ENCODE assay signal across 14 cellular contexts in the genomic region with DNA sequence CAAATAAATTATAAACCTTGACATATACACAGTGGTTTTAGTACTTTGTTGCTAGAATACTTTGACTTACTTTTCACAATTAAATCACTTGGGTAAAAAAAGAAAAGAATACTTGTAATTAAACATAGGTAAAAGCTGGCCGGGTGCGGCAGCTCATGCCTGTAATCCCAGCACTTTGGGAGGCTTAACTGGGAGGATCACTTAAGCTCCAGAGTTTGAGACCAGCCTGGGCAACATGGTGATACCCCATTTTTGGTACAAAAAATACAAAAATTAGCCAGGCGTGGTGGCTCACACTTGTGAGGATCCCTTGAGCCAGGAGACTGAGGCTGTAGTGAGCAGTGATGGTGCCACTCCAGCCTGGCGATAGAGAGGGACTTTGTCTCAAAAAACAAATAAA. TPM values are rescaled to one million over a fixed set of nuclear protein-coding genes. Genes with fewer than 3 reads are reported as not detected.
DNase-seq lines count a peak whose midpoint lies in the region; ATAC-seq and TF ChIP-seq lines count a peak whose summit lies in the region.
"Had no signal": no experiment of that assay in that cellular context is flagged by ENCODE, and none has a peak within 500 bp of the region (broad histone marks: within the 10 kb centered on the region; RNA-seq: fewer than 3 reads in every experiment).

No MANE protein-coding gene starts in this region.

- H3K23me2 ChIP-seq in H9 (ENCODE audit: insufficient read length, low read depth, low read length, poor library complexity, severe bottlenecking) = no peaks in the 10 kb centered on the region

- no peak overlapping the region for H3K56ac ChIP-seq in H9 (ENCODE audit: insufficient read length, low read depth, low read length)

- no peak overlapping the region for H3K18ac ChIP-seq in H9 (ENCODE audit: insufficient read length, low read depth, low read length)

- H3K79me1 ChIP-seq in H9 (ENCODE audit: insufficient read depth, low read depth, low read length, poor library complexity, severe bottlenecking) = peaks cover 3% of the 10 kb centered on the region

- H3K27me3 Mint-ChIP-seq in H9 (ENCODE audit: low read depth) (no peaks in the 10 kb centered on the region), endodermal cell (ENCODE audit: insufficient read depth) (no peaks in the 10 kb centered on the region), nephron (ENCODE audit: low read depth) (peaks cover 8% of the 10 kb centered on the region)
- H3K27me3 Mint-ChIP-seq in activated T-cell treated with anti-CD3 and anti-CD28 coated beads, Interleukin-2, amount 50 U/mL, for 72 hours (ENCODE audit: low read depth) = no peaks in the 10 kb centered on the region
- no peaks in the 10 kb centered on the region for H3K27me3 Mint-ChIP-seq in T-helper 2 cell treated with Interferon-gamma antibody and Interleukin-4, amounts not matched to agents 5 μg/mL and 100 μg/mL, for 36 hours (ENCODE audit: low read depth)
- H3K27me3 Mint-ChIP-seq: CD8-positive, alpha-beta memory T cell had no signal

- no peak overlapping the region for H2AFZ ChIP-seq in H9 (ENCODE audit: low read length)

- peaks cover 0 to 5% of the 10 kb centered on the region in 2 experiments; a peak in 1 of 5 replicates for H3K9me3 Mint-ChIP-seq in H9
- no peaks in the 10 kb centered on the region for H3K9me3 Mint-ChIP-seq in endodermal cell
- H3K9me3 Mint-ChIP-seq in nephron = no peaks in the 10 kb centered on the region
- no peaks in the 10 kb centered on the region for H3K9me3 Mint-ChIP-seq in activated T-cell treated with anti-CD3 and anti-CD28 coated beads, Interleukin-2, amount 50 U/mL, for 72 hours
- no peaks in the 10 kb centered on the region for H3K9me3 Mint-ChIP-seq in T-helper 2 cell treated with Interferon-gamma antibody and Interleukin-4, amounts not matched to agents 5 μg/mL and 100 μg/mL, for 36 hours
- H3K9me3 Mint-ChIP-seq: CD8-positive, alpha-beta memory T cell had no signal

- no peak overlapping the region for H4K91ac ChIP-seq in H9 (ENCODE audit: insufficient read length, low read depth, low read length)

- H3K36me3 Mint-ChIP-seq in H9 (ENCODE audit: insufficient read depth in 1 of 3, low read depth in 3 of 3) (peaks cover 0 to 8% (median 7%) of the 10 kb centered on the region in 3 experiments; a peak in 6 of 7 replicates), endodermal cell (ENCODE audit: low read depth) (peaks cover 6% of the 10 kb centered on the region), nephron (ENCODE audit: low read depth) (no peaks in the 10 kb centered on the region)
- peaks cover 0 to 1% of the 10 kb centered on the region in 2 donors for H3K36me3 Mint-ChIP-seq in activated T-cell treated with anti-CD3 and anti-CD28 coated beads, Interleukin-2, amount 50 U/mL, for 72 hours (ENCODE audit: insufficient read depth in 2 of 2)
- peaks cover 3% of the 10 kb centered on the region for H3K36me3 Mint-ChIP-seq in T-helper 2 cell treated with Interferon-gamma antibody and Interleukin-4, amounts not matched to agents 5 μg/mL and 100 μg/mL, for 36 hours (ENCODE audit: low read depth)

- H3K27ac ChIP-seq in H9 (ENCODE audit: insufficient read length, low read depth, low read length) = no peak overlapping the region
- no peak overlapping the region for H3K27ac ChIP-seq in endodermal cell (ENCODE audit: low read depth, low read length)
- H3K27ac ChIP-seq: BLaER1, HL-60 had no signal

- H3K4ac ChIP-seq in H9 (ENCODE audit: low read depth, low read length) = no peak overlapping the region

- H3K79me2 ChIP-seq in H9 (ENCODE audit: insufficient read depth, low read length) = peaks cover 9% of the 10 kb centered on the region; the same call in 1 of the 2 replicates

- H3K4me1 ChIP-seq in H9 (ENCODE audit: insufficient read depth, low read length) (peaks cover 6% of the 10 kb centered on the region; the same call in 1 of the 2 replicates), endodermal cell (ENCODE audit: control insufficient read depth, insufficient read depth, low read length) (no peaks in the 10 kb centered on the region)

- H3K14ac ChIP-seq in H9 (ENCODE audit: insufficient read depth, low read length) = no peak overlapping the region

- H3K4me2 ChIP-seq in H9 (ENCODE audit: insufficient read depth, insufficient read length, low read length) = no peak overlapping the region

- no peak overlapping the region for H2BK15ac ChIP-seq in H9 (ENCODE audit: low read depth, low read length)

- H3K27me3 ChIP-seq in H9 (ENCODE audit: insufficient read depth, low read length) (no peaks in the 10 kb centered on the region), endodermal cell (ENCODE audit: control insufficient read depth, insufficient read depth, low read length, poor library complexity, severe bottlenecking) (no peaks in the 10 kb centered on the region)
- H3K27me3 ChIP-seq: BLaER1 had no signal

- no peak overlapping the region for H3K9ac ChIP-seq in H9 (ENCODE audit: extremely low read depth, insufficient read length, low read length)
- H3K9ac ChIP-seq in endodermal cell (ENCODE audit: extremely low read depth, low read length, poor library complexity, severe bottlenecking) = no peak overlapping the region
- H3K9ac ChIP-seq: BLaER1 had no signal

- no peak overlapping the region; a peak in 1 of 7 replicates for H3K27ac Mint-ChIP-seq in H9
- no peak overlapping the region for H3K27ac Mint-ChIP-seq in endodermal cell
- peak overlapping the region in 2 of 3 experiments; percentile 3 to 86 for H3K27ac Mint-ChIP-seq in nephron
- H3K27ac Mint-ChIP-seq in activated T-cell treated with anti-CD3 and anti-CD28 coated beads, Interleukin-2, amount 50 U/mL, for 72 hours = no peak overlapping the region
- no peak overlapping the region for H3K27ac Mint-ChIP-seq in T-helper 2 cell treated with Interferon-gamma antibody and Interleukin-4, amounts not matched to agents 5 μg/mL and 100 μg/mL, for 36 hours
- H3K27ac Mint-ChIP-seq: CD8-positive, alpha-beta memory T cell had no signal

- peaks cover 3% of the 10 kb centered on the region for H3K36me3 ChIP-seq in endodermal cell (ENCODE audit: control insufficient read depth, insufficient read depth, low read length)

- H2BK120ac ChIP-seq in H9 (ENCODE audit: low read depth, low read length, poor library complexity, severe bottlenecking) = no peak overlapping the region

- no peak overlapping the region for H2AK5ac ChIP-seq in H9 (ENCODE audit: insufficient read length, low read length)

- peaks cover 43 to 59% of the 10 kb centered on the region in 2 experiments for H3K4me1 Mint-ChIP-seq in H9
- H3K4me1 Mint-ChIP-seq in endodermal cell = peaks cover 25% of the 10 kb centered on the region
- H3K4me1 Mint-ChIP-seq in nephron = peaks cover 30% of the 10 kb centered on the region
- H3K4me1 Mint-ChIP-seq in activated T-cell treated with anti-CD3 and anti-CD28 coated beads, Interleukin-2, amount 50 U/mL, for 72 hours (ENCODE audit: low read depth) = peaks cover 28% of the 10 kb centered on the region
- peaks cover 12% of the 10 kb centered on the region for H3K4me1 Mint-ChIP-seq in T-helper 2 cell treated with Interferon-gamma antibody and Interleukin-4, amounts not matched to agents 5 μg/mL and 100 μg/mL, for 36 hours (ENCODE audit: low read depth)

- no peak overlapping the region for H3K23ac ChIP-seq in H9 (ENCODE audit: insufficient read length, low read depth, low read length)

- WGBS in H9 (ENCODE audit: extremely low coverage, insufficient read length, low lambda C conversion rate) = no CpG with 5 or more reads among the region's 4 CpGs
- WGBS in endodermal cell (ENCODE audit: insufficient coverage in 1 of 2, insufficient read length in 1 of 2), 2 experiments = 94 to 95% methylated on average over 3 to 4 of the region's 4 CpGs

- no peak overlapping the region for H3K4me3 ChIP-seq in endodermal cell (ENCODE audit: low read length)
- H3K4me3 ChIP-seq: BLaER1 had no signal

- no peak overlapping the region for H4K8ac ChIP-seq in H9 (replicated peaks; ENCODE audit: insufficient read length, low read depth, low read length)

- H3K9me3 ChIP-seq in H9 (ENCODE audit: control insufficient read depth, low read depth, low read length) (no peaks in the 10 kb centered on the region), endodermal cell (ENCODE audit: control insufficient read depth, low read length) (no peaks in the 10 kb centered on the region)
- H3K9me3 ChIP-seq: BLaER1 had no signal

- no peak for TF ChIP-seq CTCF in H9 (conservative IDR thresholded peaks at IDR 0.05)
- no peak for TF ChIP-seq CTCF in endodermal cell (conservative IDR thresholded peaks at IDR 0.05)
- no peak for TF ChIP-seq CTCF in nephron (IDR thresholded peaks at IDR 0.05; ENCODE audit: unreplicated experiment in 3 of 3)

- no peaks in the 10 kb centered on the region for H4K20me1 ChIP-seq in H9 (ENCODE audit: control insufficient read depth, insufficient read depth, insufficient read length)

- DNase-seq in H9 = peak; percentile 25
- peak; percentile 9 for DNase-seq in NCI-H69 (lab: John Stamatoyannopoulos, UW)
- DNase-seq in endodermal cell = peak; percentile 37
- DNase-seq in nucleus accumbens (lab: John Stamatoyannopoulos, UW) = no peak
- no peak for DNase-seq in activated T-cell treated with anti-CD3 and anti-CD28 coated beads, Interleukin-2, amount 50 U/mL, for 72 hours
- DNase-seq in T-helper 2 cell treated with Interferon-gamma antibody and Interleukin-4, amounts not matched to agents 5 μg/mL and 100 μg/mL, for 36 hours (ENCODE audit: low spot score) = no peak
- DNase-seq: AML-193; CD8-positive, alpha-beta memory T cell; DMS53; GF-D8 had no signal

- H2BK12ac ChIP-seq in H9 (ENCODE audit: insufficient read length, low read depth, low read length) = no peak overlapping the region

- no peak overlapping the region for H2BK5ac ChIP-seq in H9 (ENCODE audit: insufficient read length, low read length)

- H3K4me3 Mint-ChIP-seq in H9 = no peak overlapping the region
- H3K4me3 Mint-ChIP-seq in endodermal cell = no peak overlapping the region
- H3K4me3 Mint-ChIP-seq in nephron = no peak overlapping the region
- H3K4me3 Mint-ChIP-seq in activated T-cell treated with anti-CD3 and anti-CD28 coated beads, Interleukin-2, amount 50 U/mL, for 72 hours = no peak overlapping the region
- H3K4me3 Mint-ChIP-seq in T-helper 2 cell treated with Interferon-gamma antibody and Interleukin-4, amounts not matched to agents 5 μg/mL and 100 μg/mL, for 36 hours = no peak overlapping the region
- H3K4me3 Mint-ChIP-seq: CD8-positive, alpha-beta memory T cell had no signal

- H4K5ac ChIP-seq in H9 (ENCODE audit: insufficient read length, low read depth, low read length) = no peak overlapping the region

- ATAC-seq in activated T-cell treated with anti-CD3 and anti-CD28 coated beads, Interleukin-2, amount 50 U/mL, for 72 hours (replicated peaks in 1 of 2) = no peak
- ATAC-seq: HCT116 had no signal

- no peak overlapping the region for H2BK20ac ChIP-seq in H9 (ENCODE audit: low read depth, low read length, poor library complexity, severe bottlenecking)

- no peak overlapping the region for H3T11ph ChIP-seq in H9 (ENCODE audit: low read length)

RNA-seq across cellular contexts. Expression of gene STX2, which starts 7.8 kb away (rescaled TPM):
- total RNA-seq in H9 (2021) (16.8 and 19.4 TPM in 2 replicates), endodermal cell (10 to 100 TPM; 18.2 to 20.2 TPM)
- polyA plus RNA-seq in endodermal cell (2013, experiment 1 of 2) = 32.8 TPM
- polyA plus RNA-seq in endodermal cell (2013, experiment 2 of 2) = 31.3 TPM
- total RNA-seq in activated T-cell treated with anti-CD3 and anti-CD28 coated beads, Interleukin-2, amount 50 U/mL, for 72 hours = 10 to 100 TPM; 11.9 to 13.2 TPM

RNA-seq across cellular contexts. Expression of gene RAN, which starts 40.6 kb away (rescaled TPM):
- 1,968 and 1,971 TPM in 2 replicates for total RNA-seq in H9 (2021)
- total RNA-seq in endodermal cell = 1,000 to 10,000 TPM; 1,323 to 1,383 TPM
- 1,001 TPM for polyA plus RNA-seq in endodermal cell (2013, experiment 1 of 2)
- polyA plus RNA-seq in endodermal cell (2013, experiment 2 of 2) = 946 TPM
- total RNA-seq in activated T-cell treated with anti-CD3 and anti-CD28 coated beads, Interleukin-2, amount 50 U/mL, for 72 hours = 1,000 to 10,000 TPM; 1,100 to 1,397 TPM

Comparison
In these comparisons a context has a peak if more than half of its experiments do, and no peak if none do; other contexts are left out.
1. DNase-seq: peak in H9 (single experiment), NCI-H69 (single experiment) and endodermal cell (single experiment); none in nucleus accumbens (0 of 56), activated T-cell treated with anti-CD3 and anti-CD28 coated beads, Interleukin-2, amount 50 U/mL, for 72 hours (0 of 2) and T-helper 2 cell treated with Interferon-gamma antibody and Interleukin-4, amounts not matched to agents 5 μg/mL and 100 μg/mL, for 36 hours (single experiment).
2. H3K27ac Mint-ChIP-seq: peak in nephron (2 of 3); none in H9 (0 of 3), endodermal cell (single experiment), activated T-cell treated with anti-CD3 and anti-CD28 coated beads, Interleukin-2, amount 50 U/mL, for 72 hours (single experiment) and T-helper 2 cell treated with Interferon-gamma antibody and Interleukin-4, amounts not matched to agents 5 μg/mL and 100 μg/mL, for 36 hours (single experiment).